8 cellular contexts compared by ENCODE assay signal in genomic region chr14:91228112-91229004, GRCh38. TPM values are rescaled to one million over a fixed set of nuclear protein-coding genes. Genes with fewer than 3 reads are reported as not detected.
DNase-seq lines count a peak whose midpoint lies in the region; ATAC-seq and TF ChIP-seq lines count a peak whose summit lies in the region.

No MANE protein-coding gene starts in this region.

- no peaks in the 10 kb centered on the region for H3K27me3 ChIP-seq in effector memory CD4-positive, alpha-beta T cell (replicated peaks; ENCODE audit: control insufficient read depth, insufficient read depth, low read length, poor library complexity, severe bottlenecking)

- TF ChIP-seq CTCF in omental fat pad (IDR thresholded peaks at IDR 0.05) = no peak

- peak; percentile 74 to 75 for DNase-seq in activated CD4-positive, alpha-beta T cell treated with anti-CD3 and anti-CD28 coated beads for 24 hours (ENCODE audit: low read depth in 2 of 2)
- peak; percentile 77 to 83 (median 82) for DNase-seq in effector memory CD4-positive, alpha-beta T cell
- peak; percentile 75 for DNase-seq in stimulated activated CD4-positive, alpha-beta T cell treated with anti-CD3 and anti-CD28 coated beads, Interleukin-2, amount 100 ng/mL, for 4 hours (ENCODE audit: low read depth)
- DNase-seq in omental fat pad (ENCODE audit: low spot score) (no peak), AG08396 (ENCODE audit: low spot score) (no peak), occipital lobe (lab: John Stamatoyannopoulos, UW) (no peak)

- TF ChIP-seq POLR2A in GM19099 (IDR thresholded peaks at IDR 0.05; ENCODE audit: extremely low read depth, insufficient read length, low read depth) = peak; percentile 47

- H3K4me1 ChIP-seq in effector memory CD4-positive, alpha-beta T cell (ENCODE audit: control insufficient read depth, insufficient read depth, low read length, poor library complexity, severe bottlenecking) = peaks cover 92% of the 10 kb centered on the region

- H3K36me3 ChIP-seq in effector memory CD4-positive, alpha-beta T cell (ENCODE audit: control insufficient read depth, insufficient read depth, low read length) = peaks cover under 1% of the 10 kb centered on the region

- H3K27ac ChIP-seq in effector memory CD4-positive, alpha-beta T cell (ENCODE audit: insufficient read depth, low read length, poor library complexity, severe bottlenecking) = peak overlapping the region; percentile 89

- H3K9me3 ChIP-seq in effector memory CD4-positive, alpha-beta T cell (ENCODE audit: control insufficient read depth, low read length) = no peaks in the 10 kb centered on the region

- ATAC-seq in HG03097 (IDR thresholded peaks at IDR 0.05; ENCODE audit: low FRiP score, unreplicated experiment) (peak; percentile 76), omental fat pad (ENCODE audit: low FRiP score) (no peak)

- no peak overlapping the region for H3K4me3 ChIP-seq in effector memory CD4-positive, alpha-beta T cell (ENCODE audit: insufficient read depth, low read depth, low read length, poor library complexity, severe bottlenecking)

RNA-seq across cellular contexts. Expression of gene GPR68, which starts 16.1 kb away (rescaled TPM):
- total RNA-seq in omental fat pad = under 1 TPM in 3 of 4 donors, not detected in 1; 0.19 to 0.36 (median 0.19) TPM
- total RNA-seq in occipital lobe = 5.9 TPM

Comparison
In these comparisons a context has a peak if more than half of its experiments do, and no peak if none do; other contexts are left out.
1. DNase-seq: peak in activated CD4-positive, alpha-beta T cell treated with anti-CD3 and anti-CD28 coated beads for 24 hours (2 of 2), effector memory CD4-positive, alpha-beta T cell (3 of 3) and stimulated activated CD4-positive, alpha-beta T cell treated with anti-CD3 and anti-CD28 coated beads, Interleukin-2, amount 100 ng/mL, for 4 hours (single experiment); none in omental fat pad (single experiment), AG08396 (single experiment) and occipital lobe (single experiment).